Comparison of ENCODE assay signal across 10 cellular contexts in the genomic region with DNA sequence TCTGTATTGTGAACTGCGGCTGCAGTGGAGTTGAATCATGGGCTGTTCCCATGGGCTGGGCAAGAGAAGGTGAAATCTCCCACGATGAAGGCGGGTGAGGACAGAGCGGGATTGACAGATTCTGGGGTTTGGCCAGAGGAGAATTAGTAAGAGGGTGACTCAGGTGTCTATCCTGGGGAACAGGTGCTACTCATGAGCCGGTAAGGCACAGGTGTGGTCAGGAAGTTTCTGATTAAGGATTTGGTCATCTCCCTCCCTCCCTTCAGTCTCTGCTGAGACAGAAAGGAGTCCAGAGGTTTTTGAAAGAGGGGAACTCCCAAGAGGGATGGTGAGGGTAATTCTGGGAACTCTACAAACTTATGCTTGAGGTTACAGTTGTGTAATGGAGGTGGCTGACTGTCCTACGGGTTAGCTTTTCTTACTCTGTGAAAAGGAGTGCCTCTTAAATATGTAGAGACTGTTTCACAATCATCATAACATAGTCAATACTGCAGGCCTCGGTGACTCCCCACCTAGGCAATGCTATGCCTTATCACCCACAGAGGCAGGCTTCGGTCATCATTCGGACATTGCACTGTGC. TPM values are rescaled to one million over a fixed set of nuclear protein-coding genes. Genes with fewer than 3 reads are reported as not detected.
DNase-seq lines count a peak whose midpoint lies in the region; ATAC-seq and TF ChIP-seq lines count a peak whose summit lies in the region.
"Had no signal": no experiment of that assay in that cellular context is flagged by ENCODE, and none has a peak within 500 bp of the region (broad histone marks: within the 10 kb centered on the region; RNA-seq: fewer than 3 reads in every experiment).

No MANE protein-coding gene starts in this region.

- H3K36me3 ChIP-seq in PC-3 (ENCODE audit: low read depth, low read length) (no peaks in the 10 kb centered on the region), stomach (no peaks in the 10 kb centered on the region)

- H3K4me3 ChIP-seq in PC-3 (ENCODE audit: low read length): no peak overlapping the region
- H3K4me3 ChIP-seq in fibroblast of villous mesenchyme (ENCODE audit: low read depth, low read length): no peak overlapping the region
- no peak overlapping the region for H3K4me3 ChIP-seq in stomach

- peaks cover 40% of the 10 kb centered on the region for H3K4me1 ChIP-seq in PC-3 (ENCODE audit: insufficient read depth, low read length)
- H3K4me1 ChIP-seq in stomach: peaks cover 0 to 8% (median 0%) of the 10 kb centered on the region in 4 donors

- intact Hi-C loops in activated CD4-positive, alpha-beta memory T cell treated with anti-CD3 and anti-CD28 coated beads for 36 hours (cut with micrococcal nuclease): loop anchor here (1.0 kb wide), 1 partner anchor 17 kb away; no protein-coding TSS in a partner anchor
- intact Hi-C loops in PC-3 (cut with micrococcal nuclease) (loop anchor here (1.0 to 2.0 kb wide), 2 partner anchors 15 to 29 kb away; no protein-coding TSS in a partner anchor), stomach (cut with DNase I; ENCODE audit: low total_unique reads) (no loop called here)

- POLR2A ChIA-PET in activated CD4-positive, alpha-beta memory T cell treated with anti-CD3 and anti-CD28 coated beads for 36 hours (lab: Charles Lee): no interaction called here
- POLR2A ChIA-PET in activated CD4-positive, alpha-beta memory T cell treated with anti-CD3 and anti-CD28 coated beads, Interleukin-2, amount 10 ng/mL, durations not matched to agents 7 days and 5 days (lab: Charles Lee): no interaction called here
- POLR2A ChIA-PET in PC-3 (lab: Charles Lee; ENCODE audit: unreplicated experiment): interaction anchor here (0.6 to 1.1 kb wide), 2 partner anchors 24 to 30 kb away, joined by 4 to 5 read pairs; no protein-coding TSS in a partner anchor

- H3K27ac ChIP-seq in PC-3 (ENCODE audit: low read length) (peak overlapping the region; percentile 98), stomach (peak overlapping the region in 3 of 5 donors; percentile 9 to 65 (median 60))

- H3K9me2 ChIP-seq in PC-3 (replicated peaks; ENCODE audit: low read length): no peaks in the 10 kb centered on the region

- TF ChIP-seq POLR2A in stomach (IDR thresholded peaks at IDR 0.05): no peak

- peaks cover under 1% of the 10 kb centered on the region; the same call in 1 of the 2 replicates for H3K9me3 ChIP-seq in PC-3 (ENCODE audit: low read length)
- H3K9me3 ChIP-seq in stomach: no peaks in the 10 kb centered on the region

- no peak for TF ChIP-seq EP300 in stomach (IDR thresholded peaks at IDR 0.05)

- no peaks in the 10 kb centered on the region for H3K27me3 Mint-ChIP-seq in activated CD4-positive, alpha-beta memory T cell treated with anti-CD3 and anti-CD28 coated beads for 36 hours
- no peaks in the 10 kb centered on the region for H3K27me3 Mint-ChIP-seq in activated CD4-positive, alpha-beta memory T cell treated with anti-CD3 and anti-CD28 coated beads, Interleukin-2, amount 10 ng/mL, durations not matched to agents 7 days and 5 days
- no peaks in the 10 kb centered on the region for H3K27me3 Mint-ChIP-seq in effector memory CD8-positive, alpha-beta T cell

- peak overlapping the region; percentile 89 for H3K9ac ChIP-seq in PC-3 (ENCODE audit: low read length)

- DNase-seq in activated CD4-positive, alpha-beta memory T cell treated with anti-CD3 and anti-CD28 coated beads for 36 hours: peak; percentile 23
- no peak for DNase-seq in activated CD4-positive, alpha-beta memory T cell treated with anti-CD3 and anti-CD28 coated beads, Interleukin-2, amount 10 ng/mL, durations not matched to agents 7 days and 5 days
- DNase-seq in PC-3 (peak; percentile 98), fibroblast of villous mesenchyme (ENCODE audit: low read depth) (peak; percentile 28), stomach (peak; percentile 53), NCI-H526 treated with DMSO at 0.1 percent for 48 hours (lab: John Stamatoyannopoulos, UW) (no peak)
- no peak for DNase-seq in effector memory CD8-positive, alpha-beta T cell
- DNase-seq: midbrain, NCI-H2171 treated with DMSO at 0.1 percent for 48 hours had no signal

- no peaks in the 10 kb centered on the region for H4K20me1 ChIP-seq in PC-3 (ENCODE audit: low read length)

- peaks cover 12% of the 10 kb centered on the region for H3K4me1 Mint-ChIP-seq in activated CD4-positive, alpha-beta memory T cell treated with anti-CD3 and anti-CD28 coated beads for 36 hours (ENCODE audit: low read depth)
- peaks cover 18% of the 10 kb centered on the region for H3K4me1 Mint-ChIP-seq in activated CD4-positive, alpha-beta memory T cell treated with anti-CD3 and anti-CD28 coated beads, Interleukin-2, amount 10 ng/mL, durations not matched to agents 7 days and 5 days
- H3K4me1 Mint-ChIP-seq in effector memory CD8-positive, alpha-beta T cell (ENCODE audit: low read depth in 2 of 2): peaks cover 3 to 8% of the 10 kb centered on the region in 2 donors

- H2AFZ ChIP-seq in PC-3 (ENCODE audit: low read length): no peak overlapping the region

- CTCF ChIA-PET in activated CD4-positive, alpha-beta memory T cell treated with anti-CD3 and anti-CD28 coated beads for 36 hours (lab: Charles Lee): no interaction called here
- CTCF ChIA-PET in activated CD4-positive, alpha-beta memory T cell treated with anti-CD3 and anti-CD28 coated beads, Interleukin-2, amount 10 ng/mL, durations not matched to agents 7 days and 5 days (lab: Charles Lee): interaction anchor here (1.0 kb wide), 1 partner anchor 15 kb away, joined by 3 read pairs; no protein-coding TSS in a partner anchor
- CTCF ChIA-PET in PC-3 (lab: Charles Lee): no interaction called here

- H3K27ac Mint-ChIP-seq in activated CD4-positive, alpha-beta memory T cell treated with anti-CD3 and anti-CD28 coated beads for 36 hours: peak overlapping the region; percentile 11
- H3K27ac Mint-ChIP-seq in activated CD4-positive, alpha-beta memory T cell treated with anti-CD3 and anti-CD28 coated beads, Interleukin-2, amount 10 ng/mL, durations not matched to agents 7 days and 5 days: no peak overlapping the region
- H3K27ac Mint-ChIP-seq in effector memory CD8-positive, alpha-beta T cell: no peak overlapping the region

- H3K9me3 Mint-ChIP-seq in activated CD4-positive, alpha-beta memory T cell treated with anti-CD3 and anti-CD28 coated beads for 36 hours: peaks cover 3% of the 10 kb centered on the region
- H3K9me3 Mint-ChIP-seq in activated CD4-positive, alpha-beta memory T cell treated with anti-CD3 and anti-CD28 coated beads, Interleukin-2, amount 10 ng/mL, durations not matched to agents 7 days and 5 days: peaks cover 8% of the 10 kb centered on the region
- H3K9me3 Mint-ChIP-seq in effector memory CD8-positive, alpha-beta T cell: no peaks in the 10 kb centered on the region

- peak overlapping the region; percentile 62 for H3K4me2 ChIP-seq in PC-3 (ENCODE audit: low read length)

- 51 to 62% (median 61%) methylated on average over 9 of the region's 9 CpGs for WGBS in stomach, 5 donors

- ATAC-seq in PC-3 (peak; percentile 94), GM21529 (IDR thresholded peaks at IDR 0.05; ENCODE audit: unreplicated experiment) (no peak)
- no peak for ATAC-seq in effector memory CD8-positive, alpha-beta T cell (replicated peaks)

- no peak overlapping the region for H3K4me3 Mint-ChIP-seq in activated CD4-positive, alpha-beta memory T cell treated with anti-CD3 and anti-CD28 coated beads for 36 hours
- no peak overlapping the region for H3K4me3 Mint-ChIP-seq in activated CD4-positive, alpha-beta memory T cell treated with anti-CD3 and anti-CD28 coated beads, Interleukin-2, amount 10 ng/mL, durations not matched to agents 7 days and 5 days
- H3K4me3 Mint-ChIP-seq in effector memory CD8-positive, alpha-beta T cell: no peak overlapping the region

- no peaks in the 10 kb centered on the region for H3K79me2 ChIP-seq in PC-3 (ENCODE audit: low read length)

- BruUV-seq in PC-3 (replicated peaks; lab: Mats Ljungman, UMichigan): no TSS peak

- no peaks in the 10 kb centered on the region for H3K36me3 Mint-ChIP-seq in activated CD4-positive, alpha-beta memory T cell treated with anti-CD3 and anti-CD28 coated beads for 36 hours
- H3K36me3 Mint-ChIP-seq in activated CD4-positive, alpha-beta memory T cell treated with anti-CD3 and anti-CD28 coated beads, Interleukin-2, amount 10 ng/mL, durations not matched to agents 7 days and 5 days (ENCODE audit: low read depth): peaks cover 1% of the 10 kb centered on the region
- H3K36me3 Mint-ChIP-seq in effector memory CD8-positive, alpha-beta T cell (ENCODE audit: insufficient read depth): no peaks in the 10 kb centered on the region

- H3F3A ChIP-seq in PC-3 (ENCODE audit: low read length, unreplicated experiment): peaks cover 10% of the 10 kb centered on the region

- TF ChIP-seq CTCF in PC-3 (conservative IDR thresholded peaks at IDR 0.05; ENCODE audit: low read depth, low read length) (no peak), fibroblast of villous mesenchyme (IDR thresholded peaks at IDR 0.05; ENCODE audit: insufficient read depth, low read depth, low read length) (no peak), stomach (IDR thresholded peaks at IDR 0.05) (no peak)

- H3K27me3 ChIP-seq in PC-3 (ENCODE audit: low read length) (no peaks in the 10 kb centered on the region), stomach (no peaks in the 10 kb centered on the region)

RNA-seq across cellular contexts. Expression of a gene that starts 31.5 kb away (rescaled TPM):
- total RNA-seq in activated CD4-positive, alpha-beta memory T cell treated with anti-CD3 and anti-CD28 coated beads for 36 hours: 100 to 1,000 TPM; 164 to 169 TPM
- total RNA-seq in activated CD4-positive, alpha-beta memory T cell treated with anti-CD3 and anti-CD28 coated beads, Interleukin-2, amount 10 ng/mL, durations not matched to agents 7 days and 5 days: 10 to 100 TPM; 85.0 to 86.5 TPM
- 78.7 and 133 TPM in 2 replicates for total RNA-seq in PC-3 (2014; rRNA removed)
- total RNA-seq in fibroblast of villous mesenchyme: 25.9 and 32.2 TPM in 2 replicates
- 100 to 1,000 TPM in 1 of 5 donors, 10 to 100 TPM in 4; 10.3 to 122 (median 18.7) TPM for total RNA-seq in stomach
- polyA plus RNA-seq in stomach: 100 to 1,000 TPM; 126 to 146 (median 129) TPM

RNA-seq across cellular contexts. Expression of a gene that starts 45.0 kb away (rescaled TPM):
- total RNA-seq in activated CD4-positive, alpha-beta memory T cell treated with anti-CD3 and anti-CD28 coated beads for 36 hours: 10 to 100 TPM; 32.7 to 32.8 TPM
- 10 to 100 TPM; 39.6 to 42.1 TPM for total RNA-seq in activated CD4-positive, alpha-beta memory T cell treated with anti-CD3 and anti-CD28 coated beads, Interleukin-2, amount 10 ng/mL, durations not matched to agents 7 days and 5 days
- total RNA-seq in PC-3 (2014; rRNA removed) (92.2 and 114 TPM in 2 replicates), fibroblast of villous mesenchyme (35.1 and 38.0 TPM in 2 replicates), stomach (100 to 1,000 TPM in 1 of 5 donors, 10 to 100 TPM in 4; 29.7 to 196 (median 39.7) TPM)
- polyA plus RNA-seq in stomach: 10 to 100 TPM; 32.2 to 51.4 (median 37.3) TPM

RNA-seq across cellular contexts. Expression of a gene that starts 59.5 kb away (rescaled TPM):
- under 1 TPM; 0.05 to 0.07 TPM for total RNA-seq in activated CD4-positive, alpha-beta memory T cell treated with anti-CD3 and anti-CD28 coated beads for 36 hours
- total RNA-seq in activated CD4-positive, alpha-beta memory T cell treated with anti-CD3 and anti-CD28 coated beads, Interleukin-2, amount 10 ng/mL, durations not matched to agents 7 days and 5 days: under 1 TPM; 0.15 to 0.28 TPM
- total RNA-seq in PC-3 (2014; rRNA removed) (0.11 and 0.23 TPM in 2 replicates), fibroblast of villous mesenchyme (0.43 and 0.64 TPM in 2 replicates), stomach (1 to 10 TPM in 1 of 5 donors, under 1 TPM in 1, not detected in 3; 0.87 to 1.3 TPM)
- polyA plus RNA-seq in stomach: under 1 TPM; 0.12 to 0.43 (median 0.15) TPM

Comparison
In these comparisons a context has a peak if more than half of its experiments do, and no peak if none do; other contexts are left out.
1. DNase-seq: peak in activated CD4-positive, alpha-beta memory T cell treated with anti-CD3 and anti-CD28 coated beads for 36 hours (single experiment), PC-3 (single experiment), fibroblast of villous mesenchyme (single experiment) and stomach (single experiment); none in activated CD4-positive, alpha-beta memory T cell treated with anti-CD3 and anti-CD28 coated beads, Interleukin-2, amount 10 ng/mL, durations not matched to agents 7 days and 5 days (single experiment), NCI-H526 treated with DMSO at 0.1 percent for 48 hours (single experiment) and effector memory CD8-positive, alpha-beta T cell (0 of 3).